21 cellular contexts compared by ENCODE assay signal in the genomic region with DNA sequence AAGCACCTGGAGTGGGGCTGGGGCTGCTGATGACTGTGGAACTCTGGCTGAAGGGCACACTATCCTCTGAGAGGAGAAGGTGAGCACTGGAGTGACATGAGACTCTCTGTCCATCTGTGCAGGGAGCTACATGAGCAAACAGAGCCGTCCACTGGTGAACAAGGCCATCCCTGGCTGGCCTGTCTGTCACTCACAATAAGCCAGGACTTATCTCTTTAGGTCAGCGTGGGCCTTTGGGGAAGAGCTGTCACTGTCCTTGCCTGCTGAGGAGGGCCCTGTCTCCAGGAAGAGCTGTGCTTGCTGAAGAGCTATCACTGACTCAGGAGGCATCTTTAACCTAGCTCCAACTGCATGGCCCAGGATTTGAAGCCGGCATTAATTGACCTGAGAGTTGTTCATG.
DNase-seq lines count a peak whose midpoint lies in the region; ATAC-seq and TF ChIP-seq lines count a peak whose summit lies in the region.
"Had no signal": no experiment of that assay in that cellular context is flagged by ENCODE, and none has a peak within 500 bp of the region (broad histone marks: within the 10 kb centered on the region; RNA-seq: fewer than 3 reads in every experiment).

No MANE protein-coding gene starts in this region.

- H3K4me1 Mint-ChIP-seq in endodermal cell (peaks cover 22% of the 10 kb centered on the region), neural crest cell (peaks cover 10% of the 10 kb centered on the region)
- H3K4me1 Mint-ChIP-seq: B cell had no signal

- H3K27ac ChIP-seq in left ventricle myocardium inferior (replicated peaks), result no peak overlapping the region
- no peak overlapping the region for H3K27ac ChIP-seq in endodermal cell (ENCODE audit: low read depth, low read length)
- peak overlapping the region; percentile 78 to 81 for H3K27ac ChIP-seq in tibial artery
- H3K27ac ChIP-seq in esophagus squamous epithelium, result no peak overlapping the region
- H3K27ac ChIP-seq: 22Rv1, BLaER1, C4-2B had no signal

- H3K27me3 ChIP-seq in left ventricle myocardium inferior (ENCODE audit: low read depth) (peaks cover 94% of the 10 kb centered on the region), endodermal cell (ENCODE audit: control insufficient read depth, insufficient read depth, low read length, poor library complexity, severe bottlenecking) (no peaks in the 10 kb centered on the region), tibial artery (no peaks in the 10 kb centered on the region), esophagus squamous epithelium (peaks cover 0 to 86% (median 0%) of the 10 kb centered on the region in 4 donors)
- H3K27me3 ChIP-seq: BLaER1 had no signal

- no peak overlapping the region for H3K4me3 Mint-ChIP-seq in endodermal cell
- no peak overlapping the region for H3K4me3 Mint-ChIP-seq in neural crest cell
- H3K4me3 Mint-ChIP-seq: B cell; CD4-positive, alpha-beta T cell had no signal

- 84 to 86% methylated on average over 2 to 3 of the region's 3 CpGs for WGBS in endodermal cell (ENCODE audit: insufficient coverage in 1 of 2, insufficient read length in 1 of 2), 2 experiments
- WGBS in esophagus squamous epithelium, 2 donors, result 83 to 88% methylated on average over 1 to 3 of the region's 3 CpGs

- H3K27ac Mint-ChIP-seq in endodermal cell (no peak overlapping the region), neural crest cell (ENCODE audit: unreplicated experiment) (peak overlapping the region; percentile 35)
- H3K27ac Mint-ChIP-seq: B cell; CD4-positive, alpha-beta T cell had no signal

- H3K4me1 ChIP-seq in left ventricle myocardium inferior (no peaks in the 10 kb centered on the region), endodermal cell (ENCODE audit: control insufficient read depth, insufficient read depth, low read length) (peaks cover 4% of the 10 kb centered on the region), tibial artery (peaks cover 0 to 27% (median 11%) of the 10 kb centered on the region in 4 donors), esophagus squamous epithelium (no peaks in the 10 kb centered on the region)

- H3K27me3 Mint-ChIP-seq in endodermal cell (ENCODE audit: insufficient read depth) (peaks cover 23% of the 10 kb centered on the region), neural crest cell (ENCODE audit: low read depth) (peaks cover 6% of the 10 kb centered on the region)

- H3K36me3 Mint-ChIP-seq in endodermal cell (ENCODE audit: low read depth) (no peaks in the 10 kb centered on the region), neural crest cell (ENCODE audit: low read depth) (no peaks in the 10 kb centered on the region)

- intact Hi-C loops in cardiac septum (cut with DNase I), result no loop called here
- intact Hi-C loops in left ventricle myocardium inferior (cut with micrococcal nuclease), result no loop called here
- intact Hi-C loops in tibial artery (cut with DNase I; ENCODE audit: low total_unique reads), result no loop called here
- intact Hi-C loops in esophagus squamous epithelium (cut with DNase I), result no loop called here

- H3K4me3 ChIP-seq in left ventricle myocardium inferior, result no peak overlapping the region
- H3K4me3 ChIP-seq in endodermal cell (ENCODE audit: low read length), result no peak overlapping the region
- H3K4me3 ChIP-seq in tibial artery, result no peak overlapping the region
- H3K4me3 ChIP-seq in esophagus squamous epithelium, result no peak overlapping the region
- H3K4me3 ChIP-seq: BLaER1 had no signal

- no peak overlapping the region for H3K9ac ChIP-seq in endodermal cell (ENCODE audit: extremely low read depth, low read length, poor library complexity, severe bottlenecking)
- H3K9ac ChIP-seq: BLaER1 had no signal

- no peak for TF ChIP-seq POLR2A in esophagus squamous epithelium (IDR thresholded peaks at IDR 0.05)

- H3K36me3 ChIP-seq in left ventricle myocardium inferior, result no peaks in the 10 kb centered on the region
- H3K36me3 ChIP-seq in endodermal cell (ENCODE audit: control insufficient read depth, insufficient read depth, low read length), result no peaks in the 10 kb centered on the region
- H3K36me3 ChIP-seq in tibial artery, result no peaks in the 10 kb centered on the region
- H3K36me3 ChIP-seq in esophagus squamous epithelium, result no peaks in the 10 kb centered on the region
- H3K36me3 ChIP-seq: BLaER1 had no signal

- H3K9me3 Mint-ChIP-seq in endodermal cell (no peaks in the 10 kb centered on the region), neural crest cell (no peaks in the 10 kb centered on the region)
- H3K9me3 Mint-ChIP-seq: CD4-positive, alpha-beta T cell had no signal

- DNase-seq in cardiac septum (ENCODE audit: low spot score) (peak; percentile 50), left ventricle myocardium inferior (no peak), endodermal cell (peak; percentile 35), neural crest cell (ENCODE audit: low read depth, low spot score) (no peak), tibial artery (no peak), esophagus squamous epithelium (lab: John Stamatoyannopoulos, UW) (no peak), SW 1271 (lab: John Stamatoyannopoulos, UW) (no peak)
- DNase-seq: Calu3; CD4-positive, alpha-beta T cell; COR-L47; DMS53; DMS79 treated with DMSO at 0.1 percent for 48 hours; GF-D8; GOT3; H7 had no signal

- H3K9me3 ChIP-seq in left ventricle myocardium inferior (replicated peaks) (no peaks in the 10 kb centered on the region), endodermal cell (ENCODE audit: control insufficient read depth, low read length) (peaks cover 1% of the 10 kb centered on the region), tibial artery (no peaks in the 10 kb centered on the region), esophagus squamous epithelium (no peaks in the 10 kb centered on the region)

- TF ChIP-seq CTCF in left ventricle myocardium inferior (IDR thresholded peaks at IDR 0.05; ENCODE audit: borderline replicate concordance), result no peak
- TF ChIP-seq CTCF in endodermal cell (conservative IDR thresholded peaks at IDR 0.05), result no peak
- TF ChIP-seq CTCF in neural crest cell (conservative IDR thresholded peaks at IDR 0.05), result no peak
- TF ChIP-seq CTCF in tibial artery (IDR thresholded peaks at IDR 0.05), result no peak
- TF ChIP-seq CTCF in esophagus squamous epithelium (IDR thresholded peaks at IDR 0.05), result no peak

- ATAC-seq in GM18511 (IDR thresholded peaks at IDR 0.05; ENCODE audit: unreplicated experiment), result no peak
- ATAC-seq: HCT116 had no signal

Comparison
In these comparisons a context has a peak if more than half of its experiments do, and no peak if none do; other contexts are left out.
1. DNase-seq: peak in cardiac septum (single experiment) and endodermal cell (single experiment); none in left ventricle myocardium inferior (single experiment), neural crest cell (single experiment), tibial artery (0 of 2), esophagus squamous epithelium (single experiment) and SW 1271 (0 of 2).
2. H3K27ac ChIP-seq: peak in tibial artery (2 of 2); none in left ventricle myocardium inferior (single experiment), endodermal cell (single experiment) and esophagus squamous epithelium (0 of 4).